10 cellular contexts compared by ENCODE assay signal in genomic region chr5:10479226-10479721, GRCh38. TPM values are rescaled to one million over a fixed set of nuclear protein-coding genes. Genes with fewer than 3 reads are reported as not detected.
DNase-seq lines count a peak whose midpoint lies in the region; ATAC-seq and TF ChIP-seq lines count a peak whose summit lies in the region.
"Had no signal": no experiment of that assay in that cellular context is flagged by ENCODE, and none has a peak within 500 bp of the region (broad histone marks: within the 10 kb centered on the region; RNA-seq: fewer than 3 reads in every experiment).

No MANE protein-coding gene starts in this region.

- POLR2A ChIA-PET in HEK293 (lab: Yijun Ruan, JAX): no interaction called here

- H3K4me3 ChIP-seq in HEK293 (ENCODE audit: low read depth, low read length) (no peak overlapping the region), skeletal muscle satellite cell (ENCODE audit: low read length) (no peak overlapping the region)

- peak overlapping the region; percentile 43 for H3K4me2 ChIP-seq in skeletal muscle satellite cell (ENCODE audit: low read length)

- H3K4me1 ChIP-seq in HEK293 (ENCODE audit: control insufficient read depth, insufficient read depth, low read length): peaks cover 3% of the 10 kb centered on the region; the same call in 1 of the 2 replicates
- peaks cover 19% of the 10 kb centered on the region for H3K4me1 ChIP-seq in skeletal muscle satellite cell (ENCODE audit: control insufficient read depth, insufficient read depth, low read length)

- H3K9me3 ChIP-seq in HEK293 (ENCODE audit: control insufficient read depth, insufficient read depth, low read depth, low read length): no peaks in the 10 kb centered on the region
- H3K9me3 ChIP-seq in skeletal muscle satellite cell (replicated peaks; ENCODE audit: low read length): no peaks in the 10 kb centered on the region

- ATAC-seq in esophagus mucosa: peak; percentile 88
- ATAC-seq in GM19351 (IDR thresholded peaks at IDR 0.05; ENCODE audit: unreplicated experiment): no peak
- ATAC-seq in HG02571 (IDR thresholded peaks at IDR 0.05; ENCODE audit: unreplicated experiment): no peak

- no peak for TF ChIP-seq CTCF in HEK293 (tag by site-specific recombination; IDR thresholded peaks at IDR 0.05)

- CTCF ChIA-PET in HEK293 (lab: Yijun Ruan, JAX): interaction anchor here (0.6 to 0.7 kb wide), 3 partner anchors 11 to 65 kb away, joined by 4 to 5 read pairs (median 4); no protein-coding TSS in a partner anchor

- DNase-seq in NCI-H748 (lab: John Stamatoyannopoulos, UW; ENCODE audit: unreplicated experiment) (peak; percentile 94), posterior vena cava (ENCODE audit: low spot score) (no peak)
- DNase-seq in activated CD4-positive, alpha-beta T cell treated with anti-CD3 and anti-CD28 coated beads, Interleukin-2, amount 50 U/mL, for 48 hours: no peak
- DNase-seq: activated naive CD4-positive, alpha-beta T cell; WERI-Rb-1 had no signal

- no peaks in the 10 kb centered on the region for H3K27me3 ChIP-seq in skeletal muscle satellite cell (ENCODE audit: control insufficient read depth, insufficient read depth, low read length)

- intact Hi-C loops in posterior vena cava (cut with DNase I): no loop called here

- H3K36me3 ChIP-seq in HEK293 (ENCODE audit: control insufficient read depth in 2 of 2, insufficient read depth in 1 of 2, low read length in 2 of 2): no peaks in the 10 kb centered on the region
- no peaks in the 10 kb centered on the region for H3K36me3 ChIP-seq in skeletal muscle satellite cell (ENCODE audit: insufficient read depth, low read length)
- H3K36me3 ChIP-seq: WERI-Rb-1 had no signal

- H3K9ac ChIP-seq in skeletal muscle satellite cell (ENCODE audit: low read depth, low read length): no peak overlapping the region

- no peak overlapping the region for H3K27ac ChIP-seq in HEK293 (ENCODE audit: extremely low read depth, low read depth, low read length)

TF ChIP-seq in HEK293, 187 proteins besides CTCF, POLR2A, EP300 and RAD21:
- TF ChIP-seq KLF1 (tag by site-specific recombination; IDR thresholded peaks at IDR 0.05): peak; percentile 92
- 0 out of 2 replicates have a peak, but pooled peaks have one; percentile 21 for TF ChIP-seq ZNF335 (tag by site-specific recombination; conservative IDR thresholded peaks at IDR 0.05)
- TF ChIP-seq ZNF354C (tag by site-specific recombination; IDR thresholded peaks at IDR 0.05; ENCODE audit: borderline replicate concordance, low read depth): no peak
- TF ChIP-seq ZNF18 (tag by site-specific recombination; IDR thresholded peaks at IDR 0.05): peak; percentile 70
- TF ChIP-seq, protein P1, sequence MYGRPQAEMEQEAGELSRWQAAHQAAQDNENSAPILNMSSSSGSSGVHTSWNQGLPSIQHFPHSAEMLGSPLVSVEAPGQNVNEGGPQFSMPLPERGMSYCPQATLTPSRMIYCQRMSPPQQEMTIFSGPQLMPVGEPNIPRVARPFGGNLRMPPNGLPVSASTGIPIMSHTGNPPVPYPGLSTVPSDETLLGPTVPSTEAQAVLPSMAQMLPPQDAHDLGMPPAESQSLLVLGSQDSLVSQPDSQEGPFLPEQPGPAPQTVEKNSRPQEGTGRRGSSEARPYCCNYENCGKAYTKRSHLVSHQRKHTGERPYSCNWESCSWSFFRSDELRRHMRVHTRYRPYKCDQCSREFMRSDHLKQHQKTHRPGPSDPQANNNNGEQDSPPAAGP (tag by site-specific recombination; IDR thresholded peaks at IDR 0.05): peak; percentile 95
TF ChIP-seq in HEK293: peak in this region for 4.

RNA-seq across cellular contexts. Expression of gene ROPN1L, which starts 37.6 kb away (rescaled TPM):
- total RNA-seq in esophagus mucosa (not detected), posterior vena cava (under 1 TPM in 1 of 2 donors, not detected in 1; 0.67 TPM)
- total RNA-seq in skeletal muscle satellite cell (2012; rRNA removed): 0.87 and 1.0 TPM in 2 replicates
